ENCODE assay signal across 7 cellular contexts in genomic region chr19:55486971-55487883, GRCh38. TPM values are rescaled to one million over a fixed set of nuclear protein-coding genes. Genes with fewer than 3 reads are reported as not detected.
A peak's percentile ranks its signal among the peaks of the same experiment; 100 is the strongest.
DNase-seq lines count a peak whose midpoint lies in the region; ATAC-seq and TF ChIP-seq lines count a peak whose summit lies in the region.

No MANE protein-coding gene starts in this region.

- ATAC-seq in HG02840 (IDR thresholded peaks at IDR 0.05; ENCODE audit: low FRiP score, unreplicated experiment), result no peak

- peak overlapping the region; percentile 43 for H3K4me3 ChIP-seq in WI38 (ENCODE audit: low read depth, low read length)
- peak overlapping the region; percentile 12 for H3K4me3 ChIP-seq in mesodermal cell (ENCODE audit: extremely low read depth, insufficient read depth, low read length, poor library complexity, severe bottlenecking)

- no peaks in the 10 kb centered on the region for H3K9me3 ChIP-seq in mesodermal cell (ENCODE audit: control insufficient read depth, low read length)

- peak overlapping the region; percentile 90 for H3K27ac Mint-ChIP-seq in stimulated activated naive CD8-positive, alpha-beta T cell treated with anti-CD3 and anti-CD28 coated beads, Interleukin-15, Interleukin-2, amounts not matched to agents 100 ng/mL and 50 ng/mL, for 24 hours

- H3K27me3 Mint-ChIP-seq in stimulated activated naive CD8-positive, alpha-beta T cell treated with anti-CD3 and anti-CD28 coated beads, Interleukin-15, Interleukin-2, amounts not matched to agents 100 ng/mL and 50 ng/mL, for 24 hours, result no peaks in the 10 kb centered on the region

- H3K27ac ChIP-seq in mesodermal cell (ENCODE audit: low read depth, low read length, severe bottlenecking), result peak overlapping the region; percentile 97

- H3K4me1 ChIP-seq in mesodermal cell (ENCODE audit: control insufficient read depth, insufficient read depth, low read length, poor library complexity, severe bottlenecking), result peaks cover 46% of the 10 kb centered on the region

- H3K36me3 Mint-ChIP-seq in stimulated activated naive CD8-positive, alpha-beta T cell treated with anti-CD3 and anti-CD28 coated beads, Interleukin-15, Interleukin-2, amounts not matched to agents 100 ng/mL and 50 ng/mL, for 24 hours (ENCODE audit: low read depth), result no peaks in the 10 kb centered on the region

- no peaks in the 10 kb centered on the region for H3K9me3 Mint-ChIP-seq in stimulated activated naive CD8-positive, alpha-beta T cell treated with anti-CD3 and anti-CD28 coated beads, Interleukin-15, Interleukin-2, amounts not matched to agents 100 ng/mL and 50 ng/mL, for 24 hours

- peak overlapping the region; percentile 62 for H3K4me3 Mint-ChIP-seq in stimulated activated naive CD8-positive, alpha-beta T cell treated with anti-CD3 and anti-CD28 coated beads, Interleukin-15, Interleukin-2, amounts not matched to agents 100 ng/mL and 50 ng/mL, for 24 hours

- WGBS in mesodermal cell (ENCODE audit: insufficient coverage in 2 of 2), 2 experiments, result 17 to 24% methylated on average over 13 to 17 of the region's 26 CpGs

- peaks cover 10% of the 10 kb centered on the region for H3K36me3 ChIP-seq in mesodermal cell (ENCODE audit: control insufficient read depth, insufficient read depth, low read length)

- peaks cover 26% of the 10 kb centered on the region for H3K4me1 Mint-ChIP-seq in stimulated activated naive CD8-positive, alpha-beta T cell treated with anti-CD3 and anti-CD28 coated beads, Interleukin-15, Interleukin-2, amounts not matched to agents 100 ng/mL and 50 ng/mL, for 24 hours (ENCODE audit: low read depth)

- TF ChIP-seq CTCF in WI38 (IDR thresholded peaks at IDR 0.05; ENCODE audit: low read depth, low read length), result no peak

- DNase-seq in HPDE6-E6E7 (ENCODE audit: extremely low spot score), result peak; percentile 84
- DNase-seq in dermis blood vessel endothelial cell, result peak; percentile 95
- DNase-seq in NCI-H1436 (lab: John Stamatoyannopoulos, UW), result no peak

RNA-seq across cellular contexts. Expression of gene SSC5D, which starts 1.0 kb away (rescaled TPM):
- total RNA-seq in dermis blood vessel endothelial cell, result 0.19 and 0.51 TPM in 2 replicates
- polyA plus RNA-seq in mesodermal cell (2013, experiment 1 of 2), result 7.9 TPM
- 7.5 TPM for polyA plus RNA-seq in mesodermal cell (2013, experiment 2 of 2)

RNA-seq across cellular contexts. Expression of gene NAT14, which starts 2.2 kb away (rescaled TPM):
- 8.7 and 14.5 TPM in 2 replicates for total RNA-seq in dermis blood vessel endothelial cell
- polyA plus RNA-seq in mesodermal cell (2013, experiment 1 of 2), result 52.4 TPM
- polyA plus RNA-seq in mesodermal cell (2013, experiment 2 of 2), result 50.0 TPM

RNA-seq across cellular contexts. Expression of gene ZNF628, which starts 10.8 kb away (rescaled TPM):
- 1.4 and 3.3 TPM in 2 replicates for total RNA-seq in dermis blood vessel endothelial cell
- polyA plus RNA-seq in mesodermal cell (2013, experiment 1 of 2), result 7.1 TPM
- polyA plus RNA-seq in mesodermal cell (2013, experiment 2 of 2), result 7.0 TPM

RNA-seq across cellular contexts. Expression of gene C19orf85, which starts 22.7 kb away (rescaled TPM):
- total RNA-seq in dermis blood vessel endothelial cell, result not detected in 2 replicates
- not detected for polyA plus RNA-seq in mesodermal cell (2013, experiment 1 of 2)
- not detected for polyA plus RNA-seq in mesodermal cell (2013, experiment 2 of 2)

RNA-seq across cellular contexts. Expression of gene ISOC2, which starts 25.8 kb away (rescaled TPM):
- 56.2 and 76.5 TPM in 2 replicates for total RNA-seq in dermis blood vessel endothelial cell
- polyA plus RNA-seq in mesodermal cell (2013, experiment 1 of 2), result 39.8 TPM
- 34.2 TPM for polyA plus RNA-seq in mesodermal cell (2013, experiment 2 of 2)
